Comparison of ENCODE assay signal across 1 cellular context in genomic region chr13:108342369-108343289, GRCh38.
TF ChIP-seq lines count a peak whose summit lies in the region.

No MANE protein-coding gene starts in this region.

TF ChIP-seq in Ishikawa, 13 proteins besides CTCF, POLR2A, EP300 and RAD21 (continued from another document):
- TF ChIP-seq MAX (IDR thresholded peaks at IDR 0.05): no peak
- no peak for TF ChIP-seq ZBTB7A (IDR thresholded peaks at IDR 0.05; ENCODE audit: low read depth)
- TF ChIP-seq FOXM1 (IDR thresholded peaks at IDR 0.05; ENCODE audit: borderline replicate concordance, low read depth): no peak
